In the genomic region with DNA sequence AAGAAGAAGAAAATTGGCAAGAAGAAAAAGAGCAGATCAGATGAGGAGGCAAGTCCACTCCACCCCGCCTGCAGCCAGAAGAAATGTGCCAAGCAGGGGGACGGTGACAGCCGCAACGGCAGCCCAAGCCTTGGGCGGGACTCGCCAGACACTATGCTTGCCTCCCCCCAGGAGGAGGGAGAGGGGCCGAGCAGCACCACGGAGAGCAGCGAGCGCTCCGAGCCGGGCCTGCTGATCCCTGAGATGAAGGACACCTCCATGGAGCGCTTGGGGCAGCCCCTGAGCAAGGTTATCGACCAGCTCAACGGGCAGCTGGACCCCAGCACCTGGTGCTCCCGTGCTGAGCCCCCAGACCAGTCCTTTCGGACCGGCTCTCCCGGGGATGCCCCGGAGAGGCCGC, we compare ENCODE assay signal across 21 cellular contexts. TPM values are rescaled to one million over a fixed set of nuclear protein-coding genes. Genes with fewer than 3 reads are reported as not detected.
A peak's percentile ranks its signal among the peaks of the same experiment; 100 is the strongest.
DNase-seq lines count a peak whose midpoint lies in the region; ATAC-seq, FAIRE-seq and TF ChIP-seq lines count a peak whose summit lies in the region.
"Had no signal": no experiment of that assay in that cellular context is flagged by ENCODE, and none has a peak within 500 bp of the region (broad histone marks: within the 10 kb centered on the region; RNA-seq: fewer than 3 reads in every experiment).

No MANE protein-coding gene starts in this region.

- H3K9ac ChIP-seq in K562 (ENCODE audit: insufficient read depth in 1 of 2, low read depth in 2 of 2, low read length in 2 of 2) = no peak overlapping the region
- H3K9ac ChIP-seq in neuronal stem cell (ENCODE audit: low read depth, low read length, poor library complexity) = peak overlapping the region; percentile 44

- H4K8ac ChIP-seq in neuronal stem cell (ENCODE audit: low read depth, low read length) = no peak overlapping the region

- no peak overlapping the region for H3K4me3 Mint-ChIP-seq in GM23338
- H3K4me3 Mint-ChIP-seq: HFFc6 had no signal

- peaks cover 26% of the 10 kb centered on the region for H3K36me3 Mint-ChIP-seq in GM23338 (ENCODE audit: low read depth)

- no peak for TF ChIP-seq POLR2A in K562 (conservative IDR thresholded peaks at IDR 0.05)

- H2AK5ac ChIP-seq in neuronal stem cell (ENCODE audit: low read depth, low read length) = no peak overlapping the region

- no peaks in the 10 kb centered on the region for H3K9me2 ChIP-seq in GM23338 (ENCODE audit: insufficient read depth)

- H3K79me2 ChIP-seq in GM23338 (replicated peaks; ENCODE audit: insufficient read depth) = no peaks in the 10 kb centered on the region
- no peaks in the 10 kb centered on the region for H3K79me2 ChIP-seq in K562 (ENCODE audit: control insufficient read depth, insufficient read depth, low read length)

- no peak overlapping the region for H3K27ac Mint-ChIP-seq in GM23338
- H3K27ac Mint-ChIP-seq: HFFc6 had no signal

- in situ Hi-C loops in K562 (cut with MboI) = no loop called here

- H3K4me1 ChIP-seq in GM23338 (ENCODE audit: insufficient read depth) = no peaks in the 10 kb centered on the region
- H3K4me1 ChIP-seq in K562 (replicated peaks in 1 of 2; ENCODE audit: control insufficient read depth in 2 of 2, insufficient read depth in 2 of 2, low read length in 2 of 2) = peaks cover 0 to 32% of the 10 kb centered on the region in 2 experiments; a peak in 1 of 5 replicates
- no peaks in the 10 kb centered on the region for H3K4me1 ChIP-seq in neuronal stem cell (ENCODE audit: control insufficient read depth in 2 of 2, insufficient read depth in 1 of 2, low read depth in 1 of 2, low read length in 2 of 2)
- H3K4me1 ChIP-seq: SJSA1 had no signal

- H3K4me1 Mint-ChIP-seq in GM23338 = no peaks in the 10 kb centered on the region

- no peak overlapping the region for H2BK5ac ChIP-seq in neuronal stem cell (ENCODE audit: low read length)

- BruUV-seq in K562 (replicated peaks; lab: Mats Ljungman, UMichigan) = TSS peak; percentile 27

- TF ChIP-seq CTCF in GM23338 (conservative IDR thresholded peaks at IDR 0.05; ENCODE audit: low read depth in 2 of 2) (no peak), K562 (IDR thresholded peaks at IDR 0.05 in 2 of 3, conservative IDR thresholded peaks at IDR 0.05 in 1 of 3; ENCODE audit: insufficient read depth in 2 of 3, low read depth in 1 of 3, low read length in 3 of 3) (no peak)

- no peaks in the 10 kb centered on the region for H3F3A ChIP-seq in GM23338 (replicated peaks; ENCODE audit: low read depth)

- DNase-seq in GM23338 (ENCODE audit: low spot score) = no peak
- no peak for DNase-seq in K562 (ENCODE audit: extremely low read depth in 1 of 4, low spot score in 3 of 4)
- DNase-seq in neuronal stem cell (ENCODE audit: low spot score) = no peak
- DNase-seq in activated naive CD4-positive, alpha-beta T cell treated with anti-CD3 and anti-CD28 coated beads, Interleukin-2, amount 50 U/mL, for 16 hours = no peak
- DNase-seq in amniotic stem cell (lab: John Stamatoyannopoulos, UW) = no peak
- DNase-seq: DMS 273 treated with DMSO at 0.1 percent for 48 hours, HFFc6, Kasumi-1, MM.1S, NCI-H1092 treated with DMSO at 0.1 percent for 48 hours, NCI-H1694, NCI-H2227 treated with DMSO at 0.1 percent for 48 hours had no signal

- H3K9me3 Mint-ChIP-seq in GM23338 = no peaks in the 10 kb centered on the region
- H3K9me3 Mint-ChIP-seq: HFFc6 had no signal

- H3K27me3 ChIP-seq in GM23338 (ENCODE audit: insufficient read depth) (no peaks in the 10 kb centered on the region), K562 (ENCODE audit: control insufficient read depth in 2 of 2, insufficient read depth in 2 of 2, low read length in 2 of 2) (no peaks in the 10 kb centered on the region), neuronal stem cell (ENCODE audit: control insufficient read depth in 3 of 3, insufficient read depth in 3 of 3, low read depth in 1 of 3, low read length in 3 of 3) (no peaks in the 10 kb centered on the region)
- H3K27me3 ChIP-seq: SJSA1 had no signal

- H3K4me3 ChIP-seq in GM23338 = no peak overlapping the region
- no peak overlapping the region for H3K4me3 ChIP-seq in K562
- H3K4me3 ChIP-seq in neuronal stem cell (ENCODE audit: low read length in 2 of 2) = peak overlapping the region in 1 of 2 donors; percentile 9
- H3K4me3 ChIP-seq: SJSA1 had no signal

- H3K36me3 ChIP-seq in GM23338 (ENCODE audit: insufficient read depth) (no peaks in the 10 kb centered on the region), K562 (ENCODE audit: control insufficient read depth, insufficient read depth, low read length) (peaks cover 78% of the 10 kb centered on the region; the same call in 2 of the 3 replicates), neuronal stem cell (replicated peaks in 1 of 2; ENCODE audit: control insufficient read depth in 2 of 2, insufficient read depth in 2 of 2, low read length in 2 of 2) (peaks cover 61 to 87% of the 10 kb centered on the region in 2 donors)

- POLR2A ChIA-PET in K562 (lab: Yijun Ruan, JAX) = interaction anchor here (1.0 to 1.5 kb wide), 2 partner anchors 10 to 109 kb away, joined by 3 to 5 read pairs; no protein-coding TSS in a partner anchor

- no peak overlapping the region for H3K18ac ChIP-seq in neuronal stem cell (ENCODE audit: low read length)

- no peak for TF ChIP-seq RAD21 in Ishikawa (IDR thresholded peaks at IDR 0.05; ENCODE audit: low read depth)
- no peak for TF ChIP-seq RAD21 in K562 (CRISPR knock-in tag; conservative IDR thresholded peaks at IDR 0.05 in 1 of 2, IDR thresholded peaks at IDR 0.05 in 1 of 2)

- no peak overlapping the region for H3K27ac ChIP-seq in GM23338 (ENCODE audit: low read depth)
- no peak overlapping the region for H3K27ac ChIP-seq in K562 (ENCODE audit: extremely low read depth, low read depth, low read length)
- H3K27ac ChIP-seq in neuronal stem cell (replicated peaks; ENCODE audit: low read length) = no peak overlapping the region
- H3K27ac ChIP-seq: C4-2B, SJSA1 had no signal

- H2BK120ac ChIP-seq in neuronal stem cell (ENCODE audit: low read depth, low read length) = no peak overlapping the region

- H3K9me3 ChIP-seq in K562 (replicated peaks; ENCODE audit: control insufficient read depth, insufficient read depth, low read depth, low read length) (no peaks in the 10 kb centered on the region), neuronal stem cell (replicated peaks in 1 of 2; ENCODE audit: control insufficient read depth in 2 of 2, insufficient read depth in 1 of 2, low read depth in 1 of 2, low read length in 2 of 2) (no peaks in the 10 kb centered on the region)
- H3K9me3 ChIP-seq: SJSA1 had no signal

- no peak overlapping the region for H2BK15ac ChIP-seq in neuronal stem cell (ENCODE audit: low read length)

- ATAC-seq in GM23338 (peak; percentile 49), K562 (no peak), GM18519 (IDR thresholded peaks at IDR 0.05; ENCODE audit: low FRiP score, unreplicated experiment) (no peak), HG03521 (IDR thresholded peaks at IDR 0.05; ENCODE audit: unreplicated experiment) (no peak)
- ATAC-seq: HepG2 had no signal

- H3K4me2 ChIP-seq in GM23338 (no peak overlapping the region), K562 (ENCODE audit: insufficient read depth, low read length) (no peak overlapping the region), neuronal stem cell (ENCODE audit: insufficient read depth, low read length, poor library complexity, severe bottlenecking) (no peak overlapping the region)

- H2AFZ ChIP-seq in GM23338 (no peak overlapping the region), K562 (ENCODE audit: low read depth, low read length) (no peak overlapping the region), neuronal stem cell (ENCODE audit: low read length) (no peak overlapping the region)

- peak overlapping the region; percentile 43 for H3K23ac ChIP-seq in neuronal stem cell (ENCODE audit: low read depth, low read length, poor library complexity)

- WGBS in K562 (ENCODE audit: insufficient coverage, low coverage, missing lambda C conversion rate) = 98% methylated on average over 16 of the region's 21 CpGs
- whole genome bisulfite sequencing in neuronal stem cell (ENCODE audit: extremely low coverage in 2 of 2, insufficient read length in 2 of 2, insufficient replicate concordance in 1 of 2), 2 donors = no CpG with 5 or more reads among the region's 21 CpGs

- H3K27me3 Mint-ChIP-seq in GM23338 (ENCODE audit: insufficient read depth, low read depth, poor library complexity) = peaks cover 8% of the 10 kb centered on the region

- H3K4ac ChIP-seq in neuronal stem cell (ENCODE audit: low read length) = no peak overlapping the region

- H3K9me1 ChIP-seq in K562 (ENCODE audit: control insufficient read depth, insufficient read depth, low read length) = no peaks in the 10 kb centered on the region

- H3K79me1 ChIP-seq in neuronal stem cell (ENCODE audit: low read depth, low read length) = peaks cover 2% of the 10 kb centered on the region

- no peak for FAIRE-seq in K562 (lab: Jason Lieb, UNC)
- FAIRE-seq: GM12892, H1, HepG2 had no signal

- no peak overlapping the region for H4K91ac ChIP-seq in neuronal stem cell (ENCODE audit: low read depth, low read length, poor library complexity)

- no peak overlapping the region for H2BK12ac ChIP-seq in neuronal stem cell (ENCODE audit: low read length)

- CTCF ChIA-PET in K562 (lab: Yijun Ruan, JAX; ENCODE audit: low intra/inter-chr PET ratio) = no interaction called here

- H3K14ac ChIP-seq in neuronal stem cell (ENCODE audit: low read length) = no peak overlapping the region

- no peaks in the 10 kb centered on the region; the same call in 1 of the 2 replicates for H4K20me1 ChIP-seq in GM23338 (replicated peaks; ENCODE audit: insufficient read depth)
- no peaks in the 10 kb centered on the region for H4K20me1 ChIP-seq in K562 (replicated peaks; ENCODE audit: control insufficient read depth, insufficient read depth, low read length)

- TF ChIP-seq EP300 in Ishikawa (IDR thresholded peaks at IDR 0.05; ENCODE audit: borderline replicate concordance) (no peak), K562 (IDR thresholded peaks at IDR 0.05; ENCODE audit: low read length) (no peak)

- intact Hi-C loops in K562 (cut with micrococcal nuclease) = no loop called here

RNA-seq across cellular contexts. Expression of gene SLC25A34, which starts 9.0 kb away (rescaled TPM):
- 0.27 and 3.5 TPM in 2 replicates for total RNA-seq in GM23338 (2014; rRNA removed; shearing (Covaris generic))
- 0.11 and 0.16 TPM in 2 replicates for polyA plus RNA-seq in GM23338 (2016; fragmentation: Nextera tagmentation; extraction: Ambion mirVana)
- 0.86 and 1.9 TPM in 2 replicates for total RNA-seq in K562 (2011; cell fraction: chromatin; rRNA removed; ENCODE audit: low replicate concordance)
- 1.1 and 1.8 TPM in 2 replicates for total RNA-seq in K562 (2011; cell fraction: nucleolus; rRNA removed)
- 1.1 and 1.6 TPM in 2 replicates for total RNA-seq in K562 (2011; cell fraction: nucleoplasm; rRNA removed)
- total RNA-seq in K562 (2014; rRNA removed) = 0.41 and 0.78 TPM in 2 replicates
- total RNA-seq in K562 (2014; rRNA removed; fragmentation: Illumina TruSeq; extraction: Trizol) = 0.06 and 0.11 TPM in 2 replicates
- total RNA-seq in K562 (2015; rRNA removed; fragmentation: Illumina TruSeq; extraction: Trizol) = 0.26 and 0.43 TPM in 2 replicates
- total RNA-seq in K562 (2021) = 0.13 and 0.16 TPM in 2 replicates
- polyA plus RNA-seq in K562 (2011; rRNA removed) = 0.24 and 0.31 TPM in 2 replicates
- 0.18 and 0.34 TPM in 2 replicates for polyA plus RNA-seq in K562 (2011; cell fraction: cytosol; rRNA removed)
- 0.94 and 1.9 TPM in 2 replicates for polyA plus RNA-seq in K562 (2011; cell fraction: nucleus; rRNA removed)
- 0.25 and 0.55 TPM in 2 replicates for polyA plus RNA-seq in K562 (2012)
- polyA plus RNA-seq in K562 (2014; fragmentation: Illumina TruSeq; extraction: Trizol) = 0.16 and 0.21 TPM in 2 replicates
- polyA plus RNA-seq in K562 (2014; fragmentation: Nextera tagmentation; extraction: Ambion mirVana) = under 1 TPM; 0.01 to 0.03 TPM
- 0.22 and 0.57 TPM in 2 replicates for polyA plus RNA-seq in K562 (2014; rRNA removed)
- 0.12 and 0.35 TPM in 2 replicates for polyA minus RNA-seq in K562 (2011; rRNA and poly(A)+ RNA removed)
- not detected in 2 replicates for polyA minus RNA-seq in K562 (2011; cell fraction: cytosol; rRNA and poly(A)+ RNA removed)
- polyA minus RNA-seq in K562 (2011; cell fraction: nucleus; rRNA and poly(A)+ RNA removed) = 0.40 and 0.78 TPM in 2 replicates
- polyA plus RNA-seq in neuronal stem cell (2013, experiment 1 of 2) = 0.33 TPM
- polyA plus RNA-seq in neuronal stem cell (2013, experiment 2 of 2) = 0.32 TPM

RNA-seq across cellular contexts. Expression of gene TMEM82, which starts 15.3 kb away (rescaled TPM):
- total RNA-seq in GM23338 (2014; rRNA removed; shearing (Covaris generic)) = not detected in 2 replicates
- polyA plus RNA-seq in GM23338 (2016; fragmentation: Nextera tagmentation; extraction: Ambion mirVana) = 0.42 TPM in 1 of 2 replicates, not detected in the other
- not detected in 2 replicates for total RNA-seq in K562 (2011; cell fraction: chromatin; rRNA removed; ENCODE audit: low replicate concordance)
- total RNA-seq in K562 (2011; cell fraction: nucleolus; rRNA removed) = not detected in 2 replicates
- not detected in 2 replicates for total RNA-seq in K562 (2011; cell fraction: nucleoplasm; rRNA removed)
- total RNA-seq in K562 (2014; rRNA removed) = not detected in 2 replicates
- not detected in 2 replicates for total RNA-seq in K562 (2014; rRNA removed; fragmentation: Illumina TruSeq; extraction: Trizol)
- total RNA-seq in K562 (2015; rRNA removed; fragmentation: Illumina TruSeq; extraction: Trizol) = not detected in 2 replicates
- not detected in 2 replicates for total RNA-seq in K562 (2021)
- polyA plus RNA-seq in K562 (2011; rRNA removed) = not detected in 2 replicates
- polyA plus RNA-seq in K562 (2011; cell fraction: cytosol; rRNA removed) = not detected in 2 replicates
- polyA plus RNA-seq in K562 (2011; cell fraction: nucleus; rRNA removed) = not detected in 2 replicates
- not detected in 2 replicates for polyA plus RNA-seq in K562 (2012)
- not detected in 2 replicates for polyA plus RNA-seq in K562 (2014; fragmentation: Illumina TruSeq; extraction: Trizol)
- not detected for polyA plus RNA-seq in K562 (2014; fragmentation: Nextera tagmentation; extraction: Ambion mirVana)
- not detected in 2 replicates for polyA plus RNA-seq in K562 (2014; rRNA removed)
- not detected in 2 replicates for polyA minus RNA-seq in K562 (2011; rRNA and poly(A)+ RNA removed)
- polyA minus RNA-seq in K562 (2011; cell fraction: cytosol; rRNA and poly(A)+ RNA removed) = not detected in 2 replicates
- polyA minus RNA-seq in K562 (2011; cell fraction: nucleus; rRNA and poly(A)+ RNA removed) = not detected in 2 replicates
- not detected for polyA plus RNA-seq in neuronal stem cell (2013, experiment 1 of 2)
- polyA plus RNA-seq in neuronal stem cell (2013, experiment 2 of 2) = not detected
- total RNA-seq: Daoy, HFFc6, SJSA1 had no signal

RNA-seq across cellular contexts. Expression of gene FBLIM1, which starts 31.6 kb away (rescaled TPM):
- total RNA-seq in GM23338 (2014; rRNA removed; shearing (Covaris generic)) = 69.1 and 81.7 TPM in 2 replicates
- polyA plus RNA-seq in GM23338 (2016; fragmentation: Nextera tagmentation; extraction: Ambion mirVana) (40.2 and 41.7 TPM in 2 replicates), K562 (2011; rRNA removed) (0.14 and 0.43 TPM in 2 replicates), K562 (2014; fragmentation: Illumina TruSeq; extraction: Trizol) (not detected in 2 replicates), K562 (2014; fragmentation: Nextera tagmentation; extraction: Ambion mirVana) (not detected), K562 (2014; rRNA removed) (not detected in 2 replicates)
- total RNA-seq in K562 (2011; cell fraction: chromatin; rRNA removed; ENCODE audit: low replicate concordance) = 0.16 TPM in 1 of 2 replicates, not detected in the other
- 0.50 TPM in 1 of 2 replicates, not detected in the other for total RNA-seq in K562 (2011; cell fraction: nucleolus; rRNA removed)
- 0.31 TPM in 1 of 2 replicates, not detected in the other for total RNA-seq in K562 (2011; cell fraction: nucleoplasm; rRNA removed)
- total RNA-seq in K562 (2014; rRNA removed) (0.04 TPM in 1 of 2 replicates, not detected in the other), K562 (2014; rRNA removed; fragmentation: Illumina TruSeq; extraction: Trizol) (not detected in 2 replicates), K562 (2015; rRNA removed; fragmentation: Illumina TruSeq; extraction: Trizol) (not detected in 2 replicates), K562 (2021) (0.18 and 0.24 TPM in 2 replicates)
- polyA plus RNA-seq in K562 (2011; cell fraction: cytosol; rRNA removed) = 0.09 and 0.63 TPM in 2 replicates
- 0.10 and 0.20 TPM in 2 replicates for polyA plus RNA-seq in K562 (2011; cell fraction: nucleus; rRNA removed)
- 0.04 and 0.48 TPM in 2 replicates for polyA plus RNA-seq in K562 (2012)
- polyA minus RNA-seq in K562 (2011; rRNA and poly(A)+ RNA removed) = 0.11 and 0.27 TPM in 2 replicates
- polyA minus RNA-seq in K562 (2011; cell fraction: cytosol; rRNA and poly(A)+ RNA removed) = not detected in 2 replicates
- 0.56 TPM in 1 of 2 replicates, not detected in the other for polyA minus RNA-seq in K562 (2011; cell fraction: nucleus; rRNA and poly(A)+ RNA removed)
- polyA plus RNA-seq in neuronal stem cell (2013, experiment 1 of 2) = 11.5 TPM
- 11.4 TPM for polyA plus RNA-seq in neuronal stem cell (2013, experiment 2 of 2)

RNA-seq across cellular contexts. Expression of gene PLEKHM2, which starts 42.9 kb away (rescaled TPM):
- 36.6 and 40.0 TPM in 2 replicates for total RNA-seq in GM23338 (2014; rRNA removed; shearing (Covaris generic))
- polyA plus RNA-seq in GM23338 (2016; fragmentation: Nextera tagmentation; extraction: Ambion mirVana) = 11.2 and 12.8 TPM in 2 replicates
- 33.4 and 106 TPM in 2 replicates for total RNA-seq in K562 (2011; cell fraction: chromatin; rRNA removed; ENCODE audit: low replicate concordance)
- total RNA-seq in K562 (2011; cell fraction: nucleolus; rRNA removed) = 69.5 and 71.2 TPM in 2 replicates
- 36.4 and 44.3 TPM in 2 replicates for total RNA-seq in K562 (2011; cell fraction: nucleoplasm; rRNA removed)
- total RNA-seq in K562 (2014; rRNA removed) = 28.6 and 36.7 TPM in 2 replicates
- total RNA-seq in K562 (2014; rRNA removed; fragmentation: Illumina TruSeq; extraction: Trizol) = 7.8 and 15.6 TPM in 2 replicates
- 33.2 and 34.3 TPM in 2 replicates for total RNA-seq in K562 (2015; rRNA removed; fragmentation: Illumina TruSeq; extraction: Trizol)
- total RNA-seq in K562 (2021) = 63.7 and 65.3 TPM in 2 replicates
- polyA plus RNA-seq in K562 (2011; rRNA removed) = 34.9 and 54.1 TPM in 2 replicates
- 50.7 and 63.4 TPM in 2 replicates for polyA plus RNA-seq in K562 (2011; cell fraction: cytosol; rRNA removed)
- polyA plus RNA-seq in K562 (2011; cell fraction: nucleus; rRNA removed) = 122 and 150 TPM in 2 replicates
- polyA plus RNA-seq in K562 (2012) = 43.7 and 66.8 TPM in 2 replicates
- polyA plus RNA-seq in K562 (2014; fragmentation: Illumina TruSeq; extraction: Trizol) = 35.1 and 47.8 TPM in 2 replicates
- polyA plus RNA-seq in K562 (2014; fragmentation: Nextera tagmentation; extraction: Ambion mirVana) = under 1 TPM; 0.27 to 0.78 TPM
- polyA plus RNA-seq in K562 (2014; rRNA removed) = 41.1 and 42.7 TPM in 2 replicates
- 17.2 and 24.3 TPM in 2 replicates for polyA minus RNA-seq in K562 (2011; rRNA and poly(A)+ RNA removed)
- polyA minus RNA-seq in K562 (2011; cell fraction: cytosol; rRNA and poly(A)+ RNA removed) = 35.5 and 58.1 TPM in 2 replicates
- polyA minus RNA-seq in K562 (2011; cell fraction: nucleus; rRNA and poly(A)+ RNA removed) = 17.6 and 24.7 TPM in 2 replicates
- 40.8 TPM for polyA plus RNA-seq in neuronal stem cell (2013, experiment 1 of 2)
- polyA plus RNA-seq in neuronal stem cell (2013, experiment 2 of 2) = 41.5 TPM

Comparison
In these comparisons a context has a peak if more than half of its experiments do, and no peak if none do; other contexts are left out.
1. RNA of gene FBLIM1, which starts 31.6 kb away (total RNA-seq): 69.1 to 81.7 TPM in GM23338; 0.04 to 0.50 TPM in K562; every median in the first group is over 10 times any median in the second.